In the genomic region with DNA sequence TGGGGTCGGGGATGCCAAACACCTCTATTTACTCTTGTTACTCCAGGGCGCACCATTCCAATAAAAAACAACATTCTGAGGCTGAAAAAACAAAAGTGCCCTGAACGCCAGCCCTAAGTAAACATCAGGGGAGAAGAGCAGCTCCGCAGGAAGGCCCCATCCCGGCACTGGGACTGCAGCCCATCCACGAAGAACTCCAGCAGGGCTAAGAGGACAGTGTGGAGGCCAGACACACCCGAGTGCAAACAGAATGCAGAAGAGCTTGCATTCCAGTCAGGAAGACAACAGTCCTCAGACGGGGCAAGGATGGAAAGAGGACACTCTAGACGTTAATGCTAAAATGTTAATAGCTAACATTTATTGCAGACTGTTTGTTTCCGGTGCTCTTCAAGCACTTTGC, we compare ENCODE assay signal across 11 cellular contexts. TPM values are rescaled to one million over a fixed set of nuclear protein-coding genes. Genes with fewer than 3 reads are reported as not detected.
DNase-seq lines count a peak whose midpoint lies in the region; ATAC-seq and TF ChIP-seq lines count a peak whose summit lies in the region.
"Had no signal": no experiment of that assay in that cellular context is flagged by ENCODE, and none has a peak within 500 bp of the region (broad histone marks: within the 10 kb centered on the region; RNA-seq: fewer than 3 reads in every experiment).

No MANE protein-coding gene starts in this region.

- H3K27ac Mint-ChIP-seq in activated naive CD4-positive, alpha-beta T cell treated with anti-CD3 and anti-CD28 coated beads, Interleukin-2, amount 10 ng/mL, durations not matched to agents 7 days and 5 days, result no peak overlapping the region

- no peak for TF ChIP-seq CTCF in mammary epithelial cell (conservative IDR thresholded peaks at IDR 0.05 in 1 of 2, IDR thresholded peaks at IDR 0.05 in 1 of 2; ENCODE audit: extremely low read depth in 1 of 2, insufficient read depth in 1 of 2, low read depth in 1 of 2, low read length in 2 of 2)
- TF ChIP-seq CTCF in lower lobe of right lung (IDR thresholded peaks at IDR 0.05), result no peak
- no peak for TF ChIP-seq CTCF in thoracic aorta (IDR thresholded peaks at IDR 0.05)
- TF ChIP-seq CTCF in gastrocnemius medialis (IDR thresholded peaks at IDR 0.05 in 4 of 5, conservative IDR thresholded peaks at IDR 0.05 in 1 of 5), result no peak

- no peak overlapping the region for H3K4me2 ChIP-seq in mammary epithelial cell (ENCODE audit: insufficient read depth, low read depth, low read length)

- peak overlapping the region; percentile 19 for H3K4me3 Mint-ChIP-seq in activated naive CD4-positive, alpha-beta T cell treated with anti-CD3 and anti-CD28 coated beads, Interleukin-2, amount 10 ng/mL, durations not matched to agents 7 days and 5 days

- intact Hi-C loops in mammary epithelial cell (cut with micrococcal nuclease), result no loop called here
- intact Hi-C loops in lower lobe of right lung (cut with DNase I), result no loop called here
- intact Hi-C loops in gastrocnemius medialis (cut with DNase I; ENCODE audit: low total_unique reads), result no loop called here

- no peak for TF ChIP-seq POLR2A in gastrocnemius medialis (IDR thresholded peaks at IDR 0.05)

- H3K27me3 ChIP-seq in mammary epithelial cell (ENCODE audit: insufficient read depth, low read length), result no peaks in the 10 kb centered on the region
- H3K27me3 ChIP-seq in lower lobe of right lung (ENCODE audit: low read depth), result no peaks in the 10 kb centered on the region
- H3K27me3 ChIP-seq in thoracic aorta (replicated peaks; ENCODE audit: insufficient read depth), result no peaks in the 10 kb centered on the region
- no peaks in the 10 kb centered on the region for H3K27me3 ChIP-seq in gastrocnemius medialis

- H3K9me3 ChIP-seq in mammary epithelial cell (replicated peaks; ENCODE audit: insufficient read depth, low read length) (no peaks in the 10 kb centered on the region), lower lobe of right lung (no peaks in the 10 kb centered on the region), thoracic aorta (no peaks in the 10 kb centered on the region), gastrocnemius medialis (no peaks in the 10 kb centered on the region)

- H3K36me3 ChIP-seq in mammary epithelial cell (ENCODE audit: insufficient read depth, low read length), result no peaks in the 10 kb centered on the region
- no peaks in the 10 kb centered on the region for H3K36me3 ChIP-seq in lower lobe of right lung
- no peaks in the 10 kb centered on the region for H3K36me3 ChIP-seq in thoracic aorta
- no peaks in the 10 kb centered on the region for H3K36me3 ChIP-seq in gastrocnemius medialis

- dilution Hi-C loops in mammary epithelial cell (cut with HindIII; ENCODE audit: low sequenced_read_pairs), result no loop called here

- no TSS peak for BruUV-seq in mammary epithelial cell (replicated peaks; lab: Mats Ljungman, UMichigan)

- H3K27ac ChIP-seq in mammary epithelial cell (ENCODE audit: insufficient read depth, low read depth, low read length) (no peak overlapping the region), lower lobe of right lung (no peak overlapping the region), thoracic aorta (no peak overlapping the region), gastrocnemius medialis (no peak overlapping the region)

- no peaks in the 10 kb centered on the region for H4K20me1 ChIP-seq in mammary epithelial cell (ENCODE audit: insufficient read depth, low read length)

- no peaks in the 10 kb centered on the region for H3K79me2 ChIP-seq in mammary epithelial cell (ENCODE audit: insufficient read depth, low read length)

- peak overlapping the region; percentile 70 for H2AFZ ChIP-seq in mammary epithelial cell (ENCODE audit: low read depth, low read length)

- H3K4me3 ChIP-seq in mammary epithelial cell (replicated peaks in 1 of 3; ENCODE audit: insufficient read depth in 1 of 3, low read depth in 2 of 3, low read length in 3 of 3) (no peak overlapping the region), lower lobe of right lung (peak overlapping the region; percentile 35), thoracic aorta (peak overlapping the region; percentile 39), gastrocnemius medialis (no peak overlapping the region)

- no peaks in the 10 kb centered on the region for H3K9me3 Mint-ChIP-seq in activated naive CD4-positive, alpha-beta T cell treated with anti-CD3 and anti-CD28 coated beads, Interleukin-2, amount 10 ng/mL, durations not matched to agents 7 days and 5 days

- H3K36me3 Mint-ChIP-seq in activated naive CD4-positive, alpha-beta T cell treated with anti-CD3 and anti-CD28 coated beads, Interleukin-2, amount 10 ng/mL, durations not matched to agents 7 days and 5 days, result no peaks in the 10 kb centered on the region

- DNase-seq in activated naive CD4-positive, alpha-beta T cell treated with anti-CD3 and anti-CD28 coated beads, Interleukin-2, amount 10 ng/mL, durations not matched to agents 7 days and 5 days, result no peak
- DNase-seq in activated naive CD4-positive, alpha-beta T cell treated with anti-CD3 and anti-CD28 coated beads, Interleukin-2, amount 50 U/mL, for 16 hours, result no peak
- DNase-seq in mammary epithelial cell (no peak), lower lobe of right lung (no peak), thoracic aorta (ENCODE audit: low spot score) (no peak), gastrocnemius medialis (no peak), iPS-NIHi7 (ENCODE audit: extremely low spot score) (no peak), HuH-7 (ENCODE audit: low spot score) (no peak)
- DNase-seq: activated CD4-positive, CD25-positive, alpha-beta regulatory T cell; NCI-H2171 treated with DMSO at 0.1 percent for 48 hours had no signal

- ATAC-seq in lower lobe of right lung (no peak), thoracic aorta (ENCODE audit: insufficient number of reproducible peaks, low FRiP score, low read depth) (no peak), gastrocnemius medialis (no peak)

- no peak overlapping the region for H3K9ac ChIP-seq in mammary epithelial cell (ENCODE audit: insufficient read depth, low read length)

- peaks cover 18% of the 10 kb centered on the region for H3K4me1 ChIP-seq in mammary epithelial cell (ENCODE audit: insufficient read depth, low read length)
- H3K4me1 ChIP-seq in lower lobe of right lung, result no peaks in the 10 kb centered on the region
- no peaks in the 10 kb centered on the region for H3K4me1 ChIP-seq in thoracic aorta (ENCODE audit: control insufficient read depth in 1 of 2, low read depth in 2 of 2)
- H3K4me1 ChIP-seq in gastrocnemius medialis, result no peaks in the 10 kb centered on the region

- peaks cover 11% of the 10 kb centered on the region for H3K27me3 Mint-ChIP-seq in activated naive CD4-positive, alpha-beta T cell treated with anti-CD3 and anti-CD28 coated beads, Interleukin-2, amount 10 ng/mL, durations not matched to agents 7 days and 5 days

- peaks cover 6% of the 10 kb centered on the region for H3K4me1 Mint-ChIP-seq in activated naive CD4-positive, alpha-beta T cell treated with anti-CD3 and anti-CD28 coated beads, Interleukin-2, amount 10 ng/mL, durations not matched to agents 7 days and 5 days

- WGBS in mammary epithelial cell (ENCODE audit: low coverage, missing lambda C conversion rate), result 96% methylated on average over 4 of the region's 10 CpGs

- CTCF ChIA-PET in activated naive CD4-positive, alpha-beta T cell treated with anti-CD3 and anti-CD28 coated beads, Interleukin-2, amount 10 ng/mL, durations not matched to agents 7 days and 5 days (lab: Charles Lee), result no interaction called here
- CTCF ChIA-PET in mammary epithelial cell (lab: Charles Lee; ENCODE audit: low non-redundant PET), result no interaction called here

- in situ Hi-C loops in mammary epithelial cell (cut with MboI; ENCODE audit: low sequenced_read_pairs in 2 of 2) (no loop called here), gastrocnemius medialis (cut with MboI; ENCODE audit: low sequenced_read_pairs in 4 of 4) (no loop called here)

RNA-seq across cellular contexts. Expression of a gene that starts 33.0 kb away (rescaled TPM):
- not detected for total RNA-seq in mammary epithelial cell
- not detected for polyA plus RNA-seq in mammary epithelial cell
- not detected for polyA minus RNA-seq in mammary epithelial cell
- total RNA-seq in lower lobe of right lung, result not detected
- not detected for total RNA-seq in thoracic aorta
- total RNA-seq in gastrocnemius medialis, result not detected
- total RNA-seq: dermis microvascular lymphatic vessel endothelial cell had no signal

Comparison
In these comparisons a context has a peak if more than half of its experiments do, and no peak if none do; other contexts are left out.
1. H3K4me3 ChIP-seq: peak in lower lobe of right lung (single experiment) and thoracic aorta (single experiment); none in mammary epithelial cell (0 of 3) and gastrocnemius medialis (0 of 4).